21 cellular contexts compared by ENCODE assay signal in the genomic region with DNA sequence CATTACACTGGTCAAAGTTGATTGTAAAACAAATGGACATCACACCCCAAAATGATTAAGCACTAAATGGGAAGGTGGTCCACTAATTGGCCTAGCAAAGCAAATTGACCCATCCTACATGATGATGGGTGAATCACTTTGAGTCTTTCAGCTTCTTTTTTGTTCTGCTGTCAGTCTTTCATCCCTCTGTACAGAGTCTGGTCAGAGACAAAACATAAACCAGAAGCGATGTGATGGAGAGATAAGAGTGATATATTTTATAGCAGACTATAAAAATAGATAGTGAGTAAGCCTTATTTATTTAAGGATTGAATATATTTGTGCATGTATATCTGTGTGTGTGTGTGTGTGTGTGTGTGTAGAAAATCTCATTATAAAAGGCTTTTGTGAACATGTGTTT.
DNase-seq lines count a peak whose midpoint lies in the region; ATAC-seq and TF ChIP-seq lines count a peak whose summit lies in the region.
"Had no signal": no experiment of that assay in that cellular context is flagged by ENCODE, and none has a peak within 500 bp of the region (broad histone marks: within the 10 kb centered on the region; RNA-seq: fewer than 3 reads in every experiment).

No MANE protein-coding gene starts in this region.

- no peak for ATAC-seq in HG02884 (IDR thresholded peaks at IDR 0.05; ENCODE audit: unreplicated experiment)
- ATAC-seq: T-cell had no signal

- H3K4me3 ChIP-seq in fibroblast of villous mesenchyme (ENCODE audit: low read depth, low read length) = no peak overlapping the region
- H3K4me3 ChIP-seq: Peyer's patch, SK-N-MC had no signal

- DNase-seq in NCI-H748 (lab: John Stamatoyannopoulos, UW; ENCODE audit: unreplicated experiment) = peak; percentile 39
- no peak for DNase-seq in NCI-H748 treated with DMSO at 0.1 percent for 48 hours (lab: John Stamatoyannopoulos, UW)
- peak; percentile 62 for DNase-seq in NCI-H69 (lab: John Stamatoyannopoulos, UW)
- DNase-seq in fibroblast of villous mesenchyme (ENCODE audit: low read depth) = peak; percentile 13
- DNase-seq in GM19238 (ENCODE audit: insufficient read length, low spot score) = no peak
- DNase-seq in NCI-H524 treated with DMSO at 0.1 percent for 48 hours (lab: John Stamatoyannopoulos, UW) = no peak
- DNase-seq: BE2C; Caco-2; CD4-positive, CD25-positive, alpha-beta regulatory T cell; H7; Kasumi-1; MM.1S; NCI-H1105; NCI-H187 treated with DMSO at 0.1 percent for 48 hours; NCI-H345; NCI-H526; Peyer's patch; Right ventricle myocardium superior; T-cell had no signal

- TF ChIP-seq CTCF in fibroblast of villous mesenchyme (IDR thresholded peaks at IDR 0.05; ENCODE audit: insufficient read depth, low read depth, low read length) = no peak

Comparison
In these comparisons a context has a peak if more than half of its experiments do, and no peak if none do; other contexts are left out.
1. DNase-seq: peak in NCI-H748 (single experiment), NCI-H69 (single experiment) and fibroblast of villous mesenchyme (single experiment); none in NCI-H748 treated with DMSO at 0.1 percent for 48 hours (single experiment), GM19238 (single experiment) and NCI-H524 treated with DMSO at 0.1 percent for 48 hours (single experiment).